ENCODE assay signal across 1 cellular context in genomic region chr4:185849543-185850185, GRCh38.
TF ChIP-seq lines count a peak whose summit lies in the region.

No MANE protein-coding gene starts in this region.

TF ChIP-seq in GM23338, 12 proteins besides CTCF, POLR2A, EP300 and RAD21 (continued from another document):
- TF ChIP-seq ZNF462 (CRISPR knock-in tag; IDR thresholded peaks at IDR 0.05) = no peak
- no peak for TF ChIP-seq EZH2phosphoT487 (IDR thresholded peaks at IDR 0.05; ENCODE audit: unreplicated experiment)
- TF ChIP-seq CREB1 (CRISPR knock-in tag; IDR thresholded peaks at IDR 0.05; ENCODE audit: low read depth) = no peak
- TF ChIP-seq JUNB (IDR thresholded peaks at IDR 0.05; ENCODE audit: unreplicated experiment) = no peak
- no peak for TF ChIP-seq ETS1 (IDR thresholded peaks at IDR 0.05)
- no peak for TF ChIP-seq STAT1 (IDR thresholded peaks at IDR 0.05; ENCODE audit: unreplicated experiment)
